In the genomic region with DNA sequence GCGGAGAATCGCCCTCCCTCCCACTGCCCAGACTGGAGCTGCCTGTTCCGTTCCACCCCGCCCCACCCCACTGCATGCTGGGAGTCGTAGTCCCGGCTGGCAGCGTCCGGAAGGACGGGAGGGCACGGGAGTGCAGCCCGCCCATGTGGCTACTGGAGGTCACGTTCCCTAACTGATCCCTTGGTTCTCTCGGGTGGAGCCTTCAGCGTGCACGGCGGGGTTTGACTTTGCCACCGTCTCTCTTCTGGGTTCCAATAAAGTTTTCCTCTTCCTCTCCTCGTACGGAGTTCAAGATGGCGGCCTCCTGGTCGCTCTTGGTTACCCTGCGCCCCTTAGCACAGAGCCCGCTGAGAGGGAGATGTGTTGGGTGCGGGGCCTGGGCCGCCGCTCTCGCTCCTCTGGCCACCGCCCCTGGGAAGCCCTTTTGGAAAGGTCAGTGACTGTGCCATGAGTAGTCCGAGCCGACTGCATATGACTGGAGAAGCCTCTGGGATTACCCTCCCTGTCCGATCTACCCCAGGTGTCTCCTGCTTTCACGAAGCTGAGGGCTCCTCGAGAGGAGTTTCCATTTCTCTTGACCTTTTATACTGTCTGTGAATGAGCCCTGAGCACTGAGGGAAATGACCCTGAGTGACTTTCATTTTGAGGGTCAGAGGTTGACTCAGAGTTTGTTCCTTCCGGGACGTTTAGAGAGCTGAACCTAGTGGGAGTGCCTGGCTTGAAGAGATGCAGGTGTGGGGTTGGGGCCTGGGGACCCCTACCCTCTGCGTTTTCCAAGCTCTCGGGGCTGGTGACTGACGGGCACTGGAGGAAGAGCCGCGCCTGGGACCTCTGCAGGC, we compare ENCODE assay signal across 1 cellular context.
TF ChIP-seq lines count a peak whose summit lies in the region.

Gene AFG1L, plus strand, starts transcription at position 268 of the 839 bp plus-strand sequence. Its CDS starts 26 bp downstream, at position 294.

TF ChIP-seq in WTC11, 78 proteins besides CTCF, POLR2A, EP300 and RAD21 (continued from another document):
- TF ChIP-seq ZBTB43 (CRISPR knock-in tag; IDR thresholded peaks at IDR 0.05) (0 out of 2 replicates have a peak, but pooled peaks have one; percentile 17), SP1 (CRISPR knock-in tag; conservative IDR thresholded peaks at IDR 0.05) (peak; percentile 83), CBFB (CRISPR knock-in tag; IDR thresholded peaks at IDR 0.05; ENCODE audit: low read depth) (0 out of 2 replicates have a peak, but pooled peaks have one; percentile 40), ZMAT4 (CRISPR knock-in tag; IDR thresholded peaks at IDR 0.05) (no peak), FOXK1 (CRISPR knock-in tag; IDR thresholded peaks at IDR 0.05) (peak; percentile 64; the same call in 1 of the 2 replicates), FOXP4 (CRISPR knock-in tag; IDR thresholded peaks at IDR 0.05) (no peak), MAX (CRISPR knock-in tag; IDR thresholded peaks at IDR 0.05) (peak; percentile 59; the same call in 1 of the 2 replicates), NFATC4 (CRISPR knock-in tag; IDR thresholded peaks at IDR 0.05) (no peak), CREB1 (CRISPR knock-in tag; IDR thresholded peaks at IDR 0.05) (0 out of 2 replicates have a peak, but pooled peaks have one; percentile 11)
- TF ChIP-seq, protein P1, sequence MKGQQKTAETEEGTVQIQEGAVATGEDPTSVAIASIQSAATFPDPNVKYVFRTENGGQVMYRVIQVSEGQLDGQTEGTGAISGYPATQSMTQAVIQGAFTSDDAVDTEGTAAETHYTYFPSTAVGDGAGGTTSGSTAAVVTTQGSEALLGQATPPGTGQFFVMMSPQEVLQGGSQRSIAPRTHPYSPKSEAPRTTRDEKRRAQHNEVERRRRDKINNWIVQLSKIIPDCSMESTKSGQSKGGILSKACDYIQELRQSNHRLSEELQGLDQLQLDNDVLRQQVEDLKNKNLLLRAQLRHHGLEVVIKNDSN (CRISPR knock-in tag; IDR thresholded peaks at IDR 0.05): peak; percentile 68; the same call in 1 of the 2 replicates
TF ChIP-seq in WTC11: peak in this region for 11.
